In the genomic region with DNA sequence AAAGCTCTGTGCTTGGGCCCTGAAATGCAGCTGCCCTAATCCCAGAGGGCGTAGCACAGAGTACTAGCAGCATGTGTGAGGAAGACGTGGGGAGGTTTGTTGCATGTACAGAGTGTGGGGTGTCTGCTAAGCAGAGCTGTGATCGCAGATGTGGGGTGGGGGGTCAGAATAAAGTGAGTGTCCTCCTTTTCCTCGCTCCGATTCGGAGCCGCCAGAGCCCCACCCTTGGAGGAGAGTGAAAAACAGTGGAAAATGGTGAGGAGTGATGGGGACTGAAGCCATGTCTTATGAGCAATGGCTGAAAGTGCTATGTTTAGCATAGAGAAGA, we compare ENCODE assay signal across 22 cellular contexts. TPM values are rescaled to one million over a fixed set of nuclear protein-coding genes. Genes with fewer than 3 reads are reported as not detected.
A peak's percentile ranks its signal among the peaks of the same experiment; 100 is the strongest.
DNase-seq lines count a peak whose midpoint lies in the region; ATAC-seq and TF ChIP-seq lines count a peak whose summit lies in the region.
"Had no signal": no experiment of that assay in that cellular context is flagged by ENCODE, and none has a peak within 500 bp of the region (broad histone marks: within the 10 kb centered on the region; RNA-seq: fewer than 3 reads in every experiment).

No MANE protein-coding gene starts in this region.

- H3K4me1 Mint-ChIP-seq in stimulated activated naive CD8-positive, alpha-beta T cell treated with anti-CD3 and anti-CD28 coated beads, Interleukin-15, amount 100 ng/mL, for 72 hours = no peaks in the 10 kb centered on the region
- H3K4me1 Mint-ChIP-seq in effector memory CD8-positive, alpha-beta T cell (ENCODE audit: low read depth in 2 of 2) = no peaks in the 10 kb centered on the region
- H3K4me1 Mint-ChIP-seq: B cell had no signal

- no peak for TF ChIP-seq POLR2A in gastrocnemius medialis (IDR thresholded peaks at IDR 0.05)

- no peaks in the 10 kb centered on the region for H3K36me3 Mint-ChIP-seq in effector memory CD8-positive, alpha-beta T cell (ENCODE audit: insufficient read depth)
- H3K36me3 Mint-ChIP-seq: CD8-positive, alpha-beta T cell had no signal

- no peaks in the 10 kb centered on the region for H3K27me3 ChIP-seq in gastrocnemius medialis

- H3K36me3 ChIP-seq in gastrocnemius medialis = no peaks in the 10 kb centered on the region

- peaks cover 83 to 89% of the 10 kb centered on the region in 2 donors for H3K4me1 ChIP-seq in gastrocnemius medialis
- H3K4me1 ChIP-seq: Caco-2 had no signal

- no peak overlapping the region for H3K27ac Mint-ChIP-seq in stimulated activated naive CD8-positive, alpha-beta T cell treated with anti-CD3 and anti-CD28 coated beads, Interleukin-15, amount 100 ng/mL, for 72 hours
- no peak overlapping the region for H3K27ac Mint-ChIP-seq in effector memory CD8-positive, alpha-beta T cell
- H3K27ac Mint-ChIP-seq: B cell; CD8-positive, alpha-beta T cell had no signal

- intact Hi-C loops in gastrocnemius medialis (cut with DNase I; ENCODE audit: low total_unique reads) = loop anchor here (1.0 to 10.0 kb wide), 3 partner anchors 86 to 1599 kb away; partner anchors contain the start of gene SETD5

- DNase-seq in DMS 273 (lab: John Stamatoyannopoulos, UW; ENCODE audit: unreplicated experiment) = peak; percentile 57
- no peak for DNase-seq in DMS 273 treated with DMSO at 0.1 percent for 48 hours (lab: John Stamatoyannopoulos, UW)
- no peak for DNase-seq in stimulated activated naive CD8-positive, alpha-beta T cell treated with anti-CD3 and anti-CD28 coated beads, Interleukin-15, amount 100 ng/mL, for 72 hours
- DNase-seq in stimulated activated naive CD8-positive, alpha-beta T cell treated with anti-CD3 and anti-CD28 coated beads, Interleukin-15, Interleukin-2, amounts not matched to agents 100 U/mL and 50 U/mL, for 24 hours = no peak
- DNase-seq in gastrocnemius medialis = no peak
- DNase-seq in effector memory CD8-positive, alpha-beta T cell = no peak
- no peak for DNase-seq in activated CD4-positive, alpha-beta T cell treated with anti-CD3 and anti-CD28 coated beads, Interleukin-2, amount 50 U/mL, for 1 hour
- DNase-seq: Caco-2; CD8-positive, alpha-beta T cell; DND-41; NCI-H1092; NCI-H1417 treated with DMSO at 0.1 percent for 48 hours; NCI-H2081; NCI-H2227 treated with DMSO at 0.1 percent for 48 hours; NCI-H526 treated with DMSO at 0.1 percent for 48 hours; PC-9; SIG-M5 had no signal

- H3K4me3 ChIP-seq in gastrocnemius medialis = no peak overlapping the region
- H3K4me3 ChIP-seq: PC-9 had no signal

- H3K4me3 Mint-ChIP-seq in stimulated activated naive CD8-positive, alpha-beta T cell treated with anti-CD3 and anti-CD28 coated beads, Interleukin-15, amount 100 ng/mL, for 72 hours = no peak overlapping the region
- H3K4me3 Mint-ChIP-seq in effector memory CD8-positive, alpha-beta T cell = no peak overlapping the region
- H3K4me3 Mint-ChIP-seq: B cell; CD8-positive, alpha-beta T cell had no signal

- in situ Hi-C loops in gastrocnemius medialis (cut with MboI; ENCODE audit: low sequenced_read_pairs in 4 of 4) = loop anchor here in 2 of 4 donors (10.0 kb wide), 1 partner anchor 91 kb away; the partner anchor contains the start of gene LMCD1 (in 2 of the 2)

- peak; percentile 20 for ATAC-seq in stimulated activated naive CD8-positive, alpha-beta T cell treated with anti-CD3 and anti-CD28 coated beads, Interleukin-15, amount 100 ng/mL, for 72 hours
- no peak for ATAC-seq in stimulated activated naive CD8-positive, alpha-beta T cell treated with anti-CD3 and anti-CD28 coated beads, Interleukin-15, Interleukin-2, amounts not matched to agents 100 U/mL and 50 U/mL, for 24 hours
- ATAC-seq in gastrocnemius medialis = peak; percentile 1 to 11
- ATAC-seq in effector memory CD8-positive, alpha-beta T cell (replicated peaks) = no peak
- ATAC-seq: CD8-positive, alpha-beta T cell; HCT116 had no signal

- no peaks in the 10 kb centered on the region for H3K27me3 Mint-ChIP-seq in stimulated activated naive CD8-positive, alpha-beta T cell treated with anti-CD3 and anti-CD28 coated beads, Interleukin-15, amount 100 ng/mL, for 72 hours
- peaks cover 6 to 7% of the 10 kb centered on the region in 2 donors for H3K27me3 Mint-ChIP-seq in effector memory CD8-positive, alpha-beta T cell
- H3K27me3 Mint-ChIP-seq: B cell had no signal

- no peaks in the 10 kb centered on the region for H3K9me3 ChIP-seq in gastrocnemius medialis
- H3K9me3 ChIP-seq: Caco-2 had no signal

- H3K27ac ChIP-seq in gastrocnemius medialis = peak overlapping the region; percentile 86 to 94 (median 88)
- H3K27ac ChIP-seq: 22Rv1, C4-2B, HL-60, PC-9 had no signal

- H3K9me3 Mint-ChIP-seq in stimulated activated naive CD8-positive, alpha-beta T cell treated with anti-CD3 and anti-CD28 coated beads, Interleukin-15, amount 100 ng/mL, for 72 hours = no peaks in the 10 kb centered on the region
- no peaks in the 10 kb centered on the region for H3K9me3 Mint-ChIP-seq in effector memory CD8-positive, alpha-beta T cell
- H3K9me3 Mint-ChIP-seq: CD8-positive, alpha-beta T cell had no signal

- TF ChIP-seq CTCF in gastrocnemius medialis (IDR thresholded peaks at IDR 0.05 in 4 of 5, conservative IDR thresholded peaks at IDR 0.05 in 1 of 5) = no peak

RNA-seq across cellular contexts. Expression of gene SSUH2, which starts 48.7 kb away (rescaled TPM):
- under 1 TPM in 2 of 4 donors, not detected in 2; 0.15 to 0.33 TPM for total RNA-seq in gastrocnemius medialis
- total RNA-seq: B cell; CD8-positive, alpha-beta T cell had no signal

Comparison
In these comparisons a context has a peak if more than half of its experiments do, and no peak if none do; other contexts are left out.
1. ATAC-seq: peak in stimulated activated naive CD8-positive, alpha-beta T cell treated with anti-CD3 and anti-CD28 coated beads, Interleukin-15, amount 100 ng/mL, for 72 hours (single experiment) and gastrocnemius medialis (2 of 2); none in stimulated activated naive CD8-positive, alpha-beta T cell treated with anti-CD3 and anti-CD28 coated beads, Interleukin-15, Interleukin-2, amounts not matched to agents 100 U/mL and 50 U/mL, for 24 hours (single experiment) and effector memory CD8-positive, alpha-beta T cell (single experiment).